In genomic region chr1:145897969-145898368, GRCh38 we compare ENCODE assay signal across 1 cellular context.
A peak's percentile ranks its signal among the peaks of the same experiment; 100 is the strongest.
TF ChIP-seq lines count a peak whose summit lies in the region.

No MANE protein-coding gene starts in this region.

TF ChIP-seq in HepG2, 621 proteins besides CTCF, POLR2A, EP300 and RAD21 (continued from another document and continues in another):
- TF ChIP-seq CCDC6 (CRISPR knock-in tag; IDR thresholded peaks at IDR 0.05) (no peak), KLF11 (CRISPR knock-in tag; IDR thresholded peaks at IDR 0.05) (no peak), ZNF331 (CRISPR knock-in tag; IDR thresholded peaks at IDR 0.05) (no peak), RXRA (CRISPR knock-in tag; IDR thresholded peaks at IDR 0.05) (peak; percentile 85; the same call in 1 of the 2 replicates), SOX5 (CRISPR knock-in tag; IDR thresholded peaks at IDR 0.05; ENCODE audit: borderline replicate concordance) (peak; percentile 70; the same call in 1 of the 2 replicates), ZNF232 (CRISPR knock-in tag; IDR thresholded peaks at IDR 0.05; ENCODE audit: borderline replicate concordance) (no peak), ZNF747 (CRISPR knock-in tag; IDR thresholded peaks at IDR 0.05; ENCODE audit: borderline replicate concordance) (no peak), IRX3 (CRISPR knock-in tag; IDR thresholded peaks at IDR 0.05; ENCODE audit: borderline replicate concordance, low read depth) (no peak), GPBP1L1 (CRISPR knock-in tag; IDR thresholded peaks at IDR 0.05) (no peak), SOX6 (IDR thresholded peaks at IDR 0.05) (no peak), SOX6 (CRISPR knock-in tag; IDR thresholded peaks at IDR 0.05) (peak; percentile 42; the same call in 1 of the 2 replicates), ZMAT3 (CRISPR knock-in tag; conservative IDR thresholded peaks at IDR 0.05) (no peak), ZNF468 (CRISPR knock-in tag; IDR thresholded peaks at IDR 0.05) (no peak), RBAK (CRISPR knock-in tag; IDR thresholded peaks at IDR 0.05) (no peak), GATAD2A (CRISPR knock-in tag; IDR thresholded peaks at IDR 0.05) (peak; percentile 68), MED1 (CRISPR knock-in tag; IDR thresholded peaks at IDR 0.05) (peak; percentile 53), MIXL1 (CRISPR knock-in tag; IDR thresholded peaks at IDR 0.05) (no peak), MAF1 (CRISPR knock-in tag; IDR thresholded peaks at IDR 0.05; ENCODE audit: borderline replicate concordance) (no peak), ZNF883 (CRISPR knock-in tag; IDR thresholded peaks at IDR 0.05; ENCODE audit: not compliant biosample characterization) (no peak), FOXP4 (CRISPR knock-in tag; IDR thresholded peaks at IDR 0.05) (0 out of 2 replicates have a peak, but pooled peaks have one; percentile 24), ZNF530 (CRISPR knock-in tag; IDR thresholded peaks at IDR 0.05; ENCODE audit: low read depth) (no peak), ZNF3 (CRISPR knock-in tag; IDR thresholded peaks at IDR 0.05) (no peak), NCOA5 (CRISPR knock-in tag; IDR thresholded peaks at IDR 0.05) (no peak), ZNF614 (CRISPR knock-in tag; IDR thresholded peaks at IDR 0.05; ENCODE audit: borderline replicate concordance) (peak; percentile 93), TEAD3 (CRISPR knock-in tag; optimal IDR thresholded peaks at IDR 0.05; ENCODE audit: borderline replicate concordance) (no peak), ZBTB43 (CRISPR knock-in tag; conservative IDR thresholded peaks at IDR 0.05) (no peak), FOXA1 (IDR thresholded peaks at IDR 0.05) (no peak), FOXA1 (CRISPR knock-in tag; IDR thresholded peaks at IDR 0.05) (peak; percentile 34; the same call in 1 of the 2 replicates), ZNF274 (CRISPR knock-in tag; IDR thresholded peaks at IDR 0.05) (no peak), ZKSCAN1 (IDR thresholded peaks at IDR 0.05; ENCODE audit: low read length) (no peak), TCF7 (IDR thresholded peaks at IDR 0.05; ENCODE audit: low read depth) (peak; percentile 39; the same call in 1 of the 2 replicates), SOX13 (IDR thresholded peaks at IDR 0.05) (no peak), SOX13 (CRISPR knock-in tag; conservative IDR thresholded peaks at IDR 0.05 in 1 of 2, IDR thresholded peaks at IDR 0.05 in 1 of 2) (peak in 1 of 2 experiments; percentile 82; a peak in 2 of 4 replicates), ZNF773 (CRISPR knock-in tag; IDR thresholded peaks at IDR 0.05; ENCODE audit: borderline replicate concordance) (no peak), ATF7 (IDR thresholded peaks at IDR 0.05) (no peak), ATF7 (CRISPR knock-in tag; IDR thresholded peaks at IDR 0.05) (no peak), PHF5A (CRISPR knock-in tag; IDR thresholded peaks at IDR 0.05; ENCODE audit: low read depth, unreplicated experiment) (no peak), ZNF629 (CRISPR knock-in tag; conservative IDR thresholded peaks at IDR 0.05) (0 out of 2 replicates have a peak, but pooled peaks have one; percentile 25), KMT2A (CRISPR knock-in tag; IDR thresholded peaks at IDR 0.05) (no peak), NR2F6 (IDR thresholded peaks at IDR 0.05) (peak; percentile 71), NR2F6 (CRISPR knock-in tag; IDR thresholded peaks at IDR 0.05) (peak; percentile 87), REXO4 (CRISPR knock-in tag; IDR thresholded peaks at IDR 0.05; ENCODE audit: borderline replicate concordance) (no peak)
- TF ChIP-seq, protein P1, sequence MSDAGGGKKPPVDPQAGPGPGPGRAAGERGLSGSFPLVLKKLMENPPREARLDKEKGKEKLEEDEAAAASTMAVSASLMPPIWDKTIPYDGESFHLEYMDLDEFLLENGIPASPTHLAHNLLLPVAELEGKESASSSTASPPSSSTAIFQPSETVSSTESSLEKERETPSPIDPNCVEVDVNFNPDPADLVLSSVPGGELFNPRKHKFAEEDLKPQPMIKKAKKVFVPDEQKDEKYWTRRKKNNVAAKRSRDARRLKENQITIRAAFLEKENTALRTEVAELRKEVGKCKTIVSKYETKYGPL (CRISPR knock-in tag; IDR thresholded peaks at IDR 0.05): no peak
- TF ChIP-seq, protein P2, sequence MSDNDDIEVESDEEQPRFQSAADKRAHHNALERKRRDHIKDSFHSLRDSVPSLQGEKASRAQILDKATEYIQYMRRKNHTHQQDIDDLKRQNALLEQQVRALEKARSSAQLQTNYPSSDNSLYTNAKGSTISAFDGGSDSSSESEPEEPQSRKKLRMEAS (IDR thresholded peaks at IDR 0.05): no peak
- TF ChIP-seq, protein P3, sequence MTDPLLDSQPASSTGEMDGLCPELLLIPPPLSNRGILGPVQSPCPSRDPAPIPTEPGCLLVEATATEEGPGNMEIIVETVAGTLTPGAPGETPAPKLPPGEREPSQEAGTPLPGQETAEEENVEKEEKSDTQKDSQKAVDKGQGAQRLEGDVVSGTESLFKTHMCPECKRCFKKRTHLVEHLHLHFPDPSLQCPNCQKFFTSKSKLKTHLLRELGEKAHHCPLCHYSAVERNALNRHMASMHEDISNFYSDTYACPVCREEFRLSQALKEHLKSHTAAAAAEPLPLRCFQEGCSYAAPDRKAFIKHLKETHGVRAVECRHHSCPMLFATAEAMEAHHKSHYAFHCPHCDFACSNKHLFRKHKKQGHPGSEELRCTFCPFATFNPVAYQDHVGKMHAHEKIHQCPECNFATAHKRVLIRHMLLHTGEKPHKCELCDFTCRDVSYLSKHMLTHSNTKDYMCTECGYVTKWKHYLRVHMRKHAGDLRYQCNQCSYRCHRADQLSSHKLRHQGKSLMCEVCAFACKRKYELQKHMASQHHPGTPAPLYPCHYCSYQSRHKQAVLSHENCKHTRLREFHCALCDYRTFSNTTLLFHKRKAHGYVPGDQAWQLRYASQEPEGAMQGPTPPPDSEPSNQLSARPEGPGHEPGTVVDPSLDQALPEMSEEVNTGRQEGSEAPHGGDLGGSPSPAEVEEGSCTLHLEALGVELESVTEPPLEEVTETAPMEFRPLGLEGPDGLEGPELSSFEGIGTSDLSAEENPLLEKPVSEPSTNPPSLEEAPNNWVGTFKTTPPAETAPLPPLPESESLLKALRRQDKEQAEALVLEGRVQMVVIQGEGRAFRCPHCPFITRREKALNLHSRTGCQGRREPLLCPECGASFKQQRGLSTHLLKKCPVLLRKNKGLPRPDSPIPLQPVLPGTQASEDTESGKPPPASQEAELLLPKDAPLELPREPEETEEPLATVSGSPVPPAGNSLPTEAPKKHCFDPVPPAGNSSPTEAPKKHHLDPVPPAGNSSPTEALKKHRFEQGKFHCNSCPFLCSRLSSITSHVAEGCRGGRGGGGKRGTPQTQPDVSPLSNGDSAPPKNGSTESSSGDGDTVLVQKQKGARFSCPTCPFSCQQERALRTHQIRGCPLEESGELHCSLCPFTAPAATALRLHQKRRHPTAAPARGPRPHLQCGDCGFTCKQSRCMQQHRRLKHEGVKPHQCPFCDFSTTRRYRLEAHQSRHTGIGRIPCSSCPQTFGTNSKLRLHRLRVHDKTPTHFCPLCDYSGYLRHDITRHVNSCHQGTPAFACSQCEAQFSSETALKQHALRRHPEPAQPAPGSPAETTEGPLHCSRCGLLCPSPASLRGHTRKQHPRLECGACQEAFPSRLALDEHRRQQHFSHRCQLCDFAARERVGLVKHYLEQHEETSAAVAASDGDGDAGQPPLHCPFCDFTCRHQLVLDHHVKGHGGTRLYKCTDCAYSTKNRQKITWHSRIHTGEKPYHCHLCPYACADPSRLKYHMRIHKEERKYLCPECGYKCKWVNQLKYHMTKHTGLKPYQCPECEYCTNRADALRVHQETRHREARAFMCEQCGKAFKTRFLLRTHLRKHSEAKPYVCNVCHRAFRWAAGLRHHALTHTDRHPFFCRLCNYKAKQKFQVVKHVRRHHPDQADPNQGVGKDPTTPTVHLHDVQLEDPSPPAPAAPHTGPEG (CRISPR knock-in tag; IDR thresholded peaks at IDR 0.05): no peak
- TF ChIP-seq, protein P4, sequence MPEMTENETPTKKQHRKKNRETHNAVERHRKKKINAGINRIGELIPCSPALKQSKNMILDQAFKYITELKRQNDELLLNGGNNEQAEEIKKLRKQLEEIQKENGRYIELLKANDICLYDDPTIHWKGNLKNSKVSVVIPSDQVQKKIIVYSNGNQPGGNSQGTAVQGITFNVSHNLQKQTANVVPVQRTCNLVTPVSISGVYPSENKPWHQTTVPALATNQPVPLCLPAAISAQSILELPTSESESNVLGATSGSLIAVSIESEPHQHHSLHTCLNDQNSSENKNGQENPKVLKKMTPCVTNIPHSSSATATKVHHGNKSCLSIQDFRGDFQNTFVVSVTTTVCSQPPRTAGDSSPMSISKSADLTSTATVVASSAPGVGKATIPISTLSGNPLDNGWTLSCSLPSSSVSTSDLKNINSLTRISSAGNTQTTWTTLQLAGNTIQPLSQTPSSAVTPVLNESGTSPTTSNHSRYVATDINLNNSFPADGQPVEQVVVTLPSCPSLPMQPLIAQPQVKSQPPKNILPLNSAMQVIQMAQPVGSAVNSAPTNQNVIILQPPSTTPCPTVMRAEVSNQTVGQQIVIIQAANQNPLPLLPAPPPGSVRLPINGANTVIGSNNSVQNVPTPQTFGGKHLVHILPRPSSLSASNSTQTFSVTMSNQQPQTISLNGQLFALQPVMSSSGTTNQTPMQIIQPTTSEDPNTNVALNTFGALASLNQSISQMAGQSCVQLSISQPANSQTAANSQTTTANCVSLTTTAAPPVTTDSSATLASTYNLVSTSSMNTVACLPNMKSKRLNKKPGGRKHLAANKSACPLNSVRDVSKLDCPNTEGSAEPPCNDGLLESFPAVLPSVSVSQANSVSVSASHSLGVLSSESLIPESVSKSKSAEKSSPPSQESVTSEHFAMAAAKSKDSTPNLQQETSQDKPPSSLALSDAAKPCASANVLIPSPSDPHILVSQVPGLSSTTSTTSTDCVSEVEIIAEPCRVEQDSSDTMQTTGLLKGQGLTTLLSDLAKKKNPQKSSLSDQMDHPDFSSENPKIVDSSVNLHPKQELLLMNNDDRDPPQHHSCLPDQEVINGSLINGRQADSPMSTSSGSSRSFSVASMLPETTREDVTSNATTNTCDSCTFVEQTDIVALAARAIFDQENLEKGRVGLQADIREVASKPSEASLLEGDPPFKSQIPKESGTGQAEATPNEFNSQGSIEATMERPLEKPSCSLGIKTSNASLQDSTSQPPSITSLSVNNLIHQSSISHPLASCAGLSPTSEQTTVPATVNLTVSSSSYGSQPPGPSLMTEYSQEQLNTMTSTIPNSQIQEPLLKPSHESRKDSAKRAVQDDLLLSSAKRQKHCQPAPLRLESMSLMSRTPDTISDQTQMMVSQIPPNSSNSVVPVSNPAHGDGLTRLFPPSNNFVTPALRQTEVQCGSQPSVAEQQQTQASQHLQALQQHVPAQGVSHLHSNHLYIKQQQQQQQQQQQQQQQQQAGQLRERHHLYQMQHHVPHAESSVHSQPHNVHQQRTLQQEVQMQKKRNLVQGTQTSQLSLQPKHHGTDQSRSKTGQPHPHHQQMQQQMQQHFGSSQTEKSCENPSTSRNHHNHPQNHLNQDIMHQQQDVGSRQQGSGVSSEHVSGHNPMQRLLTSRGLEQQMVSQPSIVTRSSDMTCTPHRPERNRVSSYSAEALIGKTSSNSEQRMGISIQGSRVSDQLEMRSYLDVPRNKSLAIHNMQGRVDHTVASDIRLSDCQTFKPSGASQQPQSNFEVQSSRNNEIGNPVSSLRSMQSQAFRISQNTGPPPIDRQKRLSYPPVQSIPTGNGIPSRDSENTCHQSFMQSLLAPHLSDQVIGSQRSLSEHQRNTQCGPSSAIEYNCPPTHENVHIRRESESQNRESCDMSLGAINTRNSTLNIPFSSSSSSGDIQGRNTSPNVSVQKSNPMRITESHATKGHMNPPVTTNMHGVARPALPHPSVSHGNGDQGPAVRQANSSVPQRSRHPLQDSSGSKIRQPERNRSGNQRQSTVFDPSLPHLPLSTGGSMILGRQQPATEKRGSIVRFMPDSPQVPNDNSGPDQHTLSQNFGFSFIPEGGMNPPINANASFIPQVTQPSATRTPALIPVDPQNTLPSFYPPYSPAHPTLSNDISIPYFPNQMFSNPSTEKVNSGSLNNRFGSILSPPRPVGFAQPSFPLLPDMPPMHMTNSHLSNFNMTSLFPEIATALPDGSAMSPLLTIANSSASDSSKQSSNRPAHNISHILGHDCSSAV (CRISPR knock-in tag; IDR thresholded peaks at IDR 0.05; ENCODE audit: borderline replicate concordance): no peak
- TF ChIP-seq, protein P5, sequence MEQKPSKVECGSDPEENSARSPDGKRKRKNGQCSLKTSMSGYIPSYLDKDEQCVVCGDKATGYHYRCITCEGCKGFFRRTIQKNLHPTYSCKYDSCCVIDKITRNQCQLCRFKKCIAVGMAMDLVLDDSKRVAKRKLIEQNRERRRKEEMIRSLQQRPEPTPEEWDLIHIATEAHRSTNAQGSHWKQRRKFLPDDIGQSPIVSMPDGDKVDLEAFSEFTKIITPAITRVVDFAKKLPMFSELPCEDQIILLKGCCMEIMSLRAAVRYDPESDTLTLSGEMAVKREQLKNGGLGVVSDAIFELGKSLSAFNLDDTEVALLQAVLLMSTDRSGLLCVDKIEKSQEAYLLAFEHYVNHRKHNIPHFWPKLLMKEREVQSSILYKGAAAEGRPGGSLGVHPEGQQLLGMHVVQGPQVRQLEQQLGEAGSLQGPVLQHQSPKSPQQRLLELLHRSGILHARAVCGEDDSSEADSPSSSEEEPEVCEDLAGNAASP (CRISPR knock-in tag; IDR thresholded peaks at IDR 0.05; ENCODE audit: borderline replicate concordance): peak; percentile 41; the same call in 1 of the 2 replicates
